Comparison of ENCODE assay signal across 1 cellular context in genomic region chr4:76485450-76485849, GRCh38.
TF ChIP-seq lines count a peak whose summit lies in the region.

No MANE protein-coding gene starts in this region.

TF ChIP-seq in HepG2, 621 proteins besides CTCF, POLR2A, EP300 and RAD21 (continued from another document):
- TF ChIP-seq TERF1 (CRISPR knock-in tag; IDR thresholded peaks at IDR 0.05) (no peak), NCOA1 (CRISPR knock-in tag; IDR thresholded peaks at IDR 0.05) (no peak), MYC (CRISPR knock-in tag; IDR thresholded peaks at IDR 0.05; ENCODE audit: borderline replicate concordance) (no peak), HNRNPL (IDR thresholded peaks at IDR 0.05; ENCODE audit: low read depth, low read length) (no peak), ZNF615 (CRISPR knock-in tag; IDR thresholded peaks at IDR 0.05; ENCODE audit: borderline replicate concordance) (no peak), TBP (CRISPR knock-in tag; IDR thresholded peaks at IDR 0.05) (no peak), PAWR (CRISPR knock-in tag; IDR thresholded peaks at IDR 0.05; ENCODE audit: borderline replicate concordance) (no peak), CENPBD1 (CRISPR knock-in tag; IDR thresholded peaks at IDR 0.05; ENCODE audit: borderline replicate concordance, low read depth) (no peak), MIXL1 (CRISPR knock-in tag; IDR thresholded peaks at IDR 0.05) (no peak), ZNF557 (CRISPR knock-in tag; IDR thresholded peaks at IDR 0.05) (no peak), ZNF781 (CRISPR knock-in tag; IDR thresholded peaks at IDR 0.05; ENCODE audit: borderline replicate concordance, not compliant biosample characterization) (no peak), ZNF281 (CRISPR knock-in tag; IDR thresholded peaks at IDR 0.05; ENCODE audit: borderline replicate concordance) (no peak), ZNF446 (CRISPR knock-in tag; IDR thresholded peaks at IDR 0.05) (no peak), NFATC3 (CRISPR knock-in tag; IDR thresholded peaks at IDR 0.05) (no peak)
TF ChIP-seq in HepG2: peak in this region for 0.
